ENCODE assay signal across 34 cellular contexts in genomic region chr13:26742691-26743358, GRCh38. TPM values are rescaled to one million over a fixed set of nuclear protein-coding genes. Genes with fewer than 3 reads are reported as not detected.
"Had no signal": no experiment of that assay in that cellular context is flagged by ENCODE, and none has a peak within 500 bp of the region (broad histone marks: within the 10 kb centered on the region; RNA-seq: fewer than 3 reads in every experiment).

No MANE protein-coding gene starts in this region.

- H3K4me1 Mint-ChIP-seq: activated naive CD8-positive, alpha-beta T cell treated with anti-CD3 and anti-CD28 coated beads for 36 hours; natural killer cell; stimulated activated effector memory CD8-positive, alpha-beta T cell treated with anti-CD3 and anti-CD28 coated beads, Interleukin-12 subunit alpha, Interleukin-12 subunit beta, amount 100 ng/mL, for 72 hours had no signal

- H3K36me3 Mint-ChIP-seq: stimulated activated effector memory CD8-positive, alpha-beta T cell treated with anti-CD3 and anti-CD28 coated beads, Interleukin-12 subunit alpha, Interleukin-12 subunit beta, amount 100 ng/mL, for 72 hours; type B pancreatic cell had no signal

- H3K4me1 ChIP-seq: adrenal gland, body of pancreas, lower lobe of right lung, prostate gland, uterus had no signal

- H3K9me3 ChIP-seq: adrenal gland, body of pancreas, lower lobe of right lung, neutrophil, prostate gland, uterus had no signal

- H3K27ac ChIP-seq: adrenal gland, body of pancreas, cardiac muscle cell, lower lobe of right lung, neutrophil, prostate gland, skin epidermis, uterus had no signal

- H3K36me3 ChIP-seq: adrenal gland, cardiac muscle cell, lower lobe of right lung, neutrophil, prostate gland, uterus had no signal

- H3K4me3 Mint-ChIP-seq: activated naive CD8-positive, alpha-beta T cell treated with anti-CD3 and anti-CD28 coated beads for 36 hours; activated T-cell treated with anti-CD3 and anti-CD28 coated beads, Interleukin-2, amount 50 U/mL, for 72 hours; effector memory CD8-positive, alpha-beta T cell; natural killer cell; stimulated activated effector memory CD8-positive, alpha-beta T cell treated with anti-CD3 and anti-CD28 coated beads, Interleukin-12 subunit alpha, Interleukin-12 subunit beta, amount 100 ng/mL, for 72 hours; stimulated activated naive CD8-positive, alpha-beta T cell treated with anti-CD3 and anti-CD28 coated beads, Interleukin-15, Interleukin-2, amounts not matched to agents 100 ng/mL and 50 ng/mL, for 24 hours; type B pancreatic cell had no signal

- DNase-seq: activated CD4-positive, alpha-beta T cell treated with anti-CD3 and anti-CD28 coated beads for 4 hours; activated CD4-positive, alpha-beta T cell treated with anti-CD3 and anti-CD28 coated beads, Interleukin-2, amount 50 U/mL, for 4 hours; activated effector memory CD4-positive, alpha-beta T cell treated with Interleukin-2 at 50 U/mL for 16 hours; activated naive CD4-positive, alpha-beta T cell treated with Interleukin-2 at 50 U/mL for 16 hours; activated naive CD8-positive, alpha-beta T cell treated with anti-CD3 and anti-CD28 coated beads for 36 hours; activated T-cell treated with anti-CD3 and anti-CD28 coated beads for 4 hours; activated T-cell treated with anti-CD3 and anti-CD28 coated beads, Interleukin-2, amount 50 U/mL, for 72 hours; adrenal gland; aorta; body of pancreas; cortex of kidney; effector memory CD8-positive, alpha-beta T cell; foreskin fibroblast; hippocampal formation; lower lobe of right lung; mesenchymal stem cell; natural killer cell; retina; stimulated activated CD4-positive, alpha-beta T cell treated with anti-CD3 and anti-CD28 coated beads, Interleukin-4, amount 100 ng/mL, for 24 hours; uterus had no signal

- ATAC-seq: activated T-cell treated with anti-CD3 and anti-CD28 coated beads, Interleukin-2, amount 50 U/mL, for 72 hours; body of pancreas; effector memory CD8-positive, alpha-beta T cell; left lobe of liver; lower lobe of right lung; natural killer cell; sciatic nerve; stimulated activated effector memory CD8-positive, alpha-beta T cell treated with anti-CD3 and anti-CD28 coated beads, Interleukin-12 subunit alpha, Interleukin-12 subunit beta, amount 100 ng/mL, for 72 hours had no signal

- H3K27ac Mint-ChIP-seq: activated naive CD8-positive, alpha-beta T cell treated with anti-CD3 and anti-CD28 coated beads for 36 hours; activated T-cell treated with anti-CD3 and anti-CD28 coated beads, Interleukin-2, amount 50 U/mL, for 72 hours; effector memory CD8-positive, alpha-beta T cell; natural killer cell; stimulated activated effector memory CD8-positive, alpha-beta T cell treated with anti-CD3 and anti-CD28 coated beads, Interleukin-12 subunit alpha, Interleukin-12 subunit beta, amount 100 ng/mL, for 72 hours; stimulated activated naive CD8-positive, alpha-beta T cell treated with anti-CD3 and anti-CD28 coated beads, Interleukin-15, Interleukin-2, amounts not matched to agents 100 ng/mL and 50 ng/mL, for 24 hours; type B pancreatic cell had no signal

- H3K4me3 ChIP-seq: adrenal gland, body of pancreas, cardiac muscle cell, lower lobe of right lung, prostate gland, skin epidermis, uterus had no signal

RNA-seq across cellular contexts. Expression of gene GPR12, which starts 17.8 kb away (rescaled TPM):
- total RNA-seq: activated naive CD8-positive, alpha-beta T cell treated with anti-CD3 and anti-CD28 coated beads for 36 hours; activated T-cell treated with anti-CD3 and anti-CD28 coated beads, Interleukin-2, amount 50 U/mL, for 72 hours; adrenal gland; body of pancreas; cardiac muscle cell; endothelial cell of umbilical vein; kidney epithelial cell; left lobe of liver; lower lobe of right lung; mononuclear cell; natural killer cell; osteocyte; T-helper 1 cell treated with Interleukin-12 subunit alpha and Interleukin-12 subunit beta and Interleukin-4 antibody, amounts not matched to agents 30 ng/mL and 1 ng/mL, for 36 hours; uterus had no signal
- polyA plus RNA-seq: adrenal gland, aorta, cardiac muscle cell, endothelial cell of umbilical vein had no signal
